10 cellular contexts compared by ENCODE assay signal in the genomic region with DNA sequence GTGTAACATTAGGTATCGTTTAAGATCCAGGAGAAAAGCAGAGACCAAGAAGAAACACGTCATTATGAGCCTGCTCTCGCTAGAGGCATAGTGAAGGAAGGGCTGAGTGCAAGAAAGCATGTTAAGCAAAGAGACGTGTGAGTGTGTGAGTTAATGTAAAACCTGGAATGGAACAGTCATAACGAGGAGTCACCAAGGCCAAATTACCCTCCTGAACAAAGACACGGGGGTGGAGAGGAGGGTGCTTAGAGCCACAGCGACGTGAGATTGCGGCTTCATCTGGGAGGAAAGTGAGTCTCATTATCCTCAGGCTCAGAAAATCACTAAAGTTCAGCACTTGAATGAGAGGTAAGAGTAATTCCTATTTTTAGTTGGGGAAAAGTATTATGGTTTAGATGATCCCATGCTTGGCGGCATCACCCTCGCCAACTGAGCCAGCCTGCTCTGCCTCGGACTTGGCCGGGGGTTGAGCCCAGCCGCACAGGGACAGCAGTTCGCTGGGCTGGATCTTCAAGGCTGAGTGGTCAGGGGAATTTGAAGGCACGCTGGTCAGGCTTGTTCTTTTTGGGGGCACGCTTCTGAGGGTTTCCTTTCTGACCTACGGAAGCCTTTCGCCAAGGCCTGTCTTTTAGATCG.
A peak's percentile ranks its signal among the peaks of the same experiment; 100 is the strongest.
DNase-seq lines count a peak whose midpoint lies in the region; ATAC-seq and TF ChIP-seq lines count a peak whose summit lies in the region.
"Had no signal": no experiment of that assay in that cellular context is flagged by ENCODE, and none has a peak within 500 bp of the region (broad histone marks: within the 10 kb centered on the region; RNA-seq: fewer than 3 reads in every experiment).

No MANE protein-coding gene starts in this region.

- H3K36me3 Mint-ChIP-seq in activated B cell treated with CpG ODN at 0.5 μM for 24 hours (ENCODE audit: low read depth) (peaks cover 91% of the 10 kb centered on the region), naive B cell (peaks cover 42 to 58% of the 10 kb centered on the region in 2 donors)

- peak; percentile 89 for ATAC-seq in GM19025 (IDR thresholded peaks at IDR 0.05; ENCODE audit: low read depth, unreplicated experiment)
- ATAC-seq in activated B cell treated with CpG ODN at 0.5 μM for 24 hours (ENCODE audit: low read depth): peak; percentile 37
- no peak for ATAC-seq in naive B cell (ENCODE audit: low read depth in 2 of 2)

- intact Hi-C loops in activated B cell treated with CpG ODN at 0.5 μM for 24 hours (cut with micrococcal nuclease): no loop called here

- no peak overlapping the region for H3K4me3 Mint-ChIP-seq in activated B cell treated with CpG ODN at 0.5 μM for 24 hours
- peak overlapping the region in 1 of 8 donors; percentile 16 for H3K4me3 Mint-ChIP-seq in naive B cell

- CTCF ChIA-PET in GM10248 (lab: Yijun Ruan, JAX) (interaction anchor here (1.9 kb wide), 1 partner anchor 26 kb away, joined by 8 read pairs; no protein-coding TSS in a partner anchor), activated B cell treated with CpG ODN at 0.5 μM for 24 hours (lab: Charles Lee) (no interaction called here)

- peak overlapping the region; percentile 68 for H3K27ac Mint-ChIP-seq in activated B cell treated with CpG ODN at 0.5 μM for 24 hours
- peak overlapping the region in 5 of 6 donors; percentile 49 to 87 (median 67) for H3K27ac Mint-ChIP-seq in naive B cell
- H3K27ac Mint-ChIP-seq: activated T-helper 2 cell treated with anti-CD3 and anti-CD28 coated beads, Interferon-gamma antibody, Interleukin-2, Interleukin-4, amounts not matched to agents 10 μg/mL and 5 μg/mL and 100 μg/mL, durations not matched to agents 14 hours and 24 hours and 36 hours; progenitor cell of endocrine pancreas had no signal

- H3K9me3 Mint-ChIP-seq in activated B cell treated with CpG ODN at 0.5 μM for 24 hours (no peaks in the 10 kb centered on the region), naive B cell (no peaks in the 10 kb centered on the region)
- H3K9me3 Mint-ChIP-seq: activated T-helper 2 cell treated with anti-CD3 and anti-CD28 coated beads, Interferon-gamma antibody, Interleukin-2, Interleukin-4, amounts not matched to agents 10 μg/mL and 5 μg/mL and 100 μg/mL, durations not matched to agents 14 hours and 24 hours and 36 hours had no signal

- no peaks in the 10 kb centered on the region for H3K27me3 Mint-ChIP-seq in activated B cell treated with CpG ODN at 0.5 μM for 24 hours
- no peaks in the 10 kb centered on the region for H3K27me3 Mint-ChIP-seq in naive B cell
- H3K27me3 Mint-ChIP-seq: progenitor cell of endocrine pancreas had no signal

- POLR2A ChIA-PET in GM10248 (lab: Yijun Ruan, JAX) (no interaction called here), activated B cell treated with CpG ODN at 0.5 μM for 24 hours (lab: Charles Lee) (no interaction called here)

- peak; percentile 52 for DNase-seq in GM10248 (ENCODE audit: extremely low spot score)
- DNase-seq in activated B cell treated with CpG ODN at 0.5 μM for 24 hours: no peak
- DNase-seq in naive B cell: no peak
- DNase-seq in activated gamma-delta T cell treated with Interleukin-2 at 50 U/mL for 16 hours: no peak
- no peak for DNase-seq in inferior parietal cortex (ENCODE audit: extremely low spot score)
- DNase-seq in SHP77 (lab: John Stamatoyannopoulos, UW): no peak
- DNase-seq: NCI-H69 had no signal

- H3K4me1 Mint-ChIP-seq in activated B cell treated with CpG ODN at 0.5 μM for 24 hours (peaks cover 21% of the 10 kb centered on the region), naive B cell (peaks cover 3 to 20% (median 11%) of the 10 kb centered on the region in 3 donors)

- TF ChIP-seq CTCF in GM10248 (IDR thresholded peaks at IDR 0.05; ENCODE audit: control extremely low read depth, extremely low read depth, low read depth, missing control alignments): no peak
- TF ChIP-seq CTCF in activated B cell treated with CpG ODN at 0.5 μM for 24 hours (IDR thresholded peaks at IDR 0.05): no peak

Comparison
In these comparisons a context has a peak if more than half of its experiments do, and no peak if none do; other contexts are left out.
1. ATAC-seq: peak in GM19025 (single experiment) and activated B cell treated with CpG ODN at 0.5 μM for 24 hours (single experiment); none in naive B cell (0 of 2).